Comparison of ENCODE assay signal across 9 cellular contexts in genomic region chr12:25052191-25053020, GRCh38.
DNase-seq lines count a peak whose midpoint lies in the region; ATAC-seq and TF ChIP-seq lines count a peak whose summit lies in the region.
"Had no signal": no experiment of that assay in that cellular context is flagged by ENCODE, and none has a peak within 500 bp of the region (broad histone marks: within the 10 kb centered on the region; RNA-seq: fewer than 3 reads in every experiment).

No MANE protein-coding gene starts in this region.

- H2AFZ ChIP-seq in OCI-LY7 (ENCODE audit: low read length): no peak overlapping the region; the same call in 1 of the 2 replicates

- peaks cover 5% of the 10 kb centered on the region; the same call in 1 of the 2 replicates for H3K9me3 ChIP-seq in OCI-LY7 (ENCODE audit: low read length)

- H3K9me2 ChIP-seq in OCI-LY7 (ENCODE audit: insufficient read depth, low read length): no peaks in the 10 kb centered on the region

- no peak; the same call in 1 of the 2 replicates for TF ChIP-seq CTCF in OCI-LY7 (conservative IDR thresholded peaks at IDR 0.05; ENCODE audit: low read length)

- no peaks in the 10 kb centered on the region for H3K27me3 Mint-ChIP-seq in activated naive CD4-positive, alpha-beta T cell treated with anti-CD3 and anti-CD28 coated beads for 36 hours (ENCODE audit: low read depth)

- peaks cover 51% of the 10 kb centered on the region for H3K36me3 ChIP-seq in OCI-LY7 (ENCODE audit: insufficient read depth, low read length)

- DNase-seq in OCI-LY7 (ENCODE audit: low spot score) (peak; percentile 95), left lobe of liver (ENCODE audit: low spot score) (no peak), superior temporal gyrus (ENCODE audit: extremely low spot score) (peak; percentile 49), GM03348 (ENCODE audit: low spot score) (no peak), NCI-H146 (lab: John Stamatoyannopoulos, UW) (no peak)
- DNase-seq in activated naive CD4-positive, alpha-beta T cell treated with anti-CD3 and anti-CD28 coated beads for 36 hours: peak; percentile 62

- H4K20me1 ChIP-seq in OCI-LY7 (ENCODE audit: insufficient read depth, low read length): no peaks in the 10 kb centered on the region

- H3K4me3 ChIP-seq in OCI-LY7 (ENCODE audit: low read depth, low read length, poor library complexity, severe bottlenecking): peak overlapping the region; percentile 90

- ATAC-seq in GM18858 (IDR thresholded peaks at IDR 0.05; ENCODE audit: unreplicated experiment) (peak; percentile 61), HG02870 (IDR thresholded peaks at IDR 0.05; ENCODE audit: unreplicated experiment) (peak; percentile 70), left lobe of liver (peak; percentile 90)
- ATAC-seq: Panc1 had no signal

- CTCF ChIA-PET in OCI-LY7 (lab: Charles Lee; ENCODE audit: unreplicated experiment): interaction anchor here (0.6 to 1.4 kb wide), 8 partner anchors 9 to 100 kb away, joined by 3 to 4 read pairs (median 3); no protein-coding TSS in a partner anchor
- CTCF ChIA-PET in activated naive CD4-positive, alpha-beta T cell treated with anti-CD3 and anti-CD28 coated beads for 36 hours (lab: Charles Lee): interaction anchor here (0.7 to 2.6 kb wide), 7 partner anchors 10 to 99 kb away, joined by 3 to 11 read pairs (median 6); no protein-coding TSS in a partner anchor

- peaks cover 3% of the 10 kb centered on the region for H3K9me3 Mint-ChIP-seq in activated naive CD4-positive, alpha-beta T cell treated with anti-CD3 and anti-CD28 coated beads for 36 hours

- peaks cover 66% of the 10 kb centered on the region for H3K79me2 ChIP-seq in OCI-LY7 (ENCODE audit: insufficient read depth, low read depth, low read length)

- H3K4me3 Mint-ChIP-seq in activated naive CD4-positive, alpha-beta T cell treated with anti-CD3 and anti-CD28 coated beads for 36 hours: peak overlapping the region; percentile 89

- H3K27ac Mint-ChIP-seq in activated naive CD4-positive, alpha-beta T cell treated with anti-CD3 and anti-CD28 coated beads for 36 hours: peak overlapping the region; percentile 99

- H3K36me3 Mint-ChIP-seq in activated naive CD4-positive, alpha-beta T cell treated with anti-CD3 and anti-CD28 coated beads for 36 hours (ENCODE audit: low read depth): peaks cover 3% of the 10 kb centered on the region

- POLR2A ChIA-PET in OCI-LY7 (lab: Charles Lee): interaction anchor here (0.7 to 13.9 kb wide), 21 partner anchors 10 to 357 kb away, joined by 3 to 911 read pairs (median 6); no protein-coding TSS in a partner anchor

- intact Hi-C loops in OCI-LY7 (cut with micrococcal nuclease; ENCODE audit: unreplicated experiment): loop anchor here (1.0 kb wide), 3 partner anchors 27 to 55 kb away; no protein-coding TSS in a partner anchor
- intact Hi-C loops in activated naive CD4-positive, alpha-beta T cell treated with anti-CD3 and anti-CD28 coated beads for 36 hours (cut with micrococcal nuclease): loop anchor here (1.0 to 5.0 kb wide), 18 partner anchors 12 to 1695 kb away; partner anchors contain the start of genes DNAI7, ETFRF1, KRAS and RASSF8

- BruUV-seq in OCI-LY7 (replicated peaks; lab: Mats Ljungman, UMichigan): TSS peak; percentile 71

- peak overlapping the region; percentile 94 for H3K27ac ChIP-seq in OCI-LY7 (ENCODE audit: low read depth, low read length, poor library complexity, severe bottlenecking)

- H3K4me1 ChIP-seq in OCI-LY7 (ENCODE audit: insufficient read depth, low read length, poor library complexity, severe bottlenecking): peaks cover 21% of the 10 kb centered on the region

- H3K4me2 ChIP-seq in OCI-LY7 (ENCODE audit: low read length): peak overlapping the region; percentile 77

- peaks cover 32% of the 10 kb centered on the region for H3K4me1 Mint-ChIP-seq in activated naive CD4-positive, alpha-beta T cell treated with anti-CD3 and anti-CD28 coated beads for 36 hours (ENCODE audit: low read depth)

Comparison
In these comparisons a context has a peak if more than half of its experiments do, and no peak if none do; other contexts are left out.
1. DNase-seq: peak in OCI-LY7 (single experiment), activated naive CD4-positive, alpha-beta T cell treated with anti-CD3 and anti-CD28 coated beads for 36 hours (single experiment) and superior temporal gyrus (single experiment); none in left lobe of liver (single experiment), GM03348 (single experiment) and NCI-H146 (single experiment).
2. Peak in every context shown above with its lines, with median percentiles within 50 percentile points of each other: ATAC-seq.